In the genomic region with DNA sequence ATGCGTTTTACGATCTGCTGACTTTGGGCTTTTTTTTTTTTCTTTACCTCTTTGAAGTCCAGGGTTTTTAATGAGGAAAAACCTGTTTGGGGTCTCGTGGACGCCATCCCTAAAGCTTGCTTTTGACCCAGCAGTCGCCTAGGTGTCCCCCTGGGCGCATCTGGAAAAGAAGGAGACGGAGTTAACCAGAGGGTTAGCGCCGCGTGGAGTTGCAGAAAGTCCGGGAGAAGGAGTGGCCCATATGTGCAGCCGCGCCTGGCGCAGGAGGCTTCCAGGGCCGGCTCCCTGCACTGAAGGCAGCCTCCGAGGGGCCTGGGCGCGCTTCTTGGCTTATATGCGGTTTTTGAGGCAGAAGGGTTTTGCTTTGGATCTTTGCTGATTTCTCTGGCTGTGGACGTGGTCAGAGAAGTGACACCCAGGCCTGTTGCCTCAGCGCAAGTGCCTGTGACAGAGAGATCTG, we compare ENCODE assay signal across 1 cellular context.
TF ChIP-seq lines count a peak whose summit lies in the region.

No MANE protein-coding gene starts in this region.

TF ChIP-seq in HepG2, 621 proteins besides CTCF, POLR2A, EP300 and RAD21 (continued from another document and continues in another):
- TF ChIP-seq, protein P1, sequence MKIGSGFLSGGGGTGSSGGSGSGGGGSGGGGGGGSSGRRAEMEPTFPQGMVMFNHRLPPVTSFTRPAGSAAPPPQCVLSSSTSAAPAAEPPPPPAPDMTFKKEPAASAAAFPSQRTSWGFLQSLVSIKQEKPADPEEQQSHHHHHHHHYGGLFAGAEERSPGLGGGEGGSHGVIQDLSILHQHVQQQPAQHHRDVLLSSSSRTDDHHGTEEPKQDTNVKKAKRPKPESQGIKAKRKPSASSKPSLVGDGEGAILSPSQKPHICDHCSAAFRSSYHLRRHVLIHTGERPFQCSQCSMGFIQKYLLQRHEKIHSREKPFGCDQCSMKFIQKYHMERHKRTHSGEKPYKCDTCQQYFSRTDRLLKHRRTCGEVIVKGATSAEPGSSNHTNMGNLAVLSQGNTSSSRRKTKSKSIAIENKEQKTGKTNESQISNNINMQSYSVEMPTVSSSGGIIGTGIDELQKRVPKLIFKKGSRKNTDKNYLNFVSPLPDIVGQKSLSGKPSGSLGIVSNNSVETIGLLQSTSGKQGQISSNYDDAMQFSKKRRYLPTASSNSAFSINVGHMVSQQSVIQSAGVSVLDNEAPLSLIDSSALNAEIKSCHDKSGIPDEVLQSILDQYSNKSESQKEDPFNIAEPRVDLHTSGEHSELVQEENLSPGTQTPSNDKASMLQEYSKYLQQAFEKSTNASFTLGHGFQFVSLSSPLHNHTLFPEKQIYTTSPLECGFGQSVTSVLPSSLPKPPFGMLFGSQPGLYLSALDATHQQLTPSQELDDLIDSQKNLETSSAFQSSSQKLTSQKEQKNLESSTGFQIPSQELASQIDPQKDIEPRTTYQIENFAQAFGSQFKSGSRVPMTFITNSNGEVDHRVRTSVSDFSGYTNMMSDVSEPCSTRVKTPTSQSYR (CRISPR knock-in tag; IDR thresholded peaks at IDR 0.05; ENCODE audit: borderline replicate concordance): no peak
- TF ChIP-seq ZNF83 (CRISPR knock-in tag; IDR thresholded peaks at IDR 0.05; ENCODE audit: borderline replicate concordance): no peak
- TF ChIP-seq HCFC1 (IDR thresholded peaks at IDR 0.05; ENCODE audit: low read depth, low read length): no peak
- no peak; the same call in 1 of the 2 replicates for TF ChIP-seq ZFY (CRISPR knock-in tag; IDR thresholded peaks at IDR 0.05)
- no peak for TF ChIP-seq PAX8 (CRISPR knock-in tag; IDR thresholded peaks at IDR 0.05; ENCODE audit: borderline replicate concordance)
- TF ChIP-seq SIX4 (CRISPR knock-in tag; IDR thresholded peaks at IDR 0.05): no peak
- TF ChIP-seq KDM2A (CRISPR knock-in tag; IDR thresholded peaks at IDR 0.05; ENCODE audit: borderline replicate concordance, low read depth): 0 out of 2 replicates have a peak, but pooled peaks have one; percentile 8
- TF ChIP-seq ZSCAN20 (CRISPR knock-in tag; IDR thresholded peaks at IDR 0.05; ENCODE audit: borderline replicate concordance): 0 out of 2 replicates have a peak, but pooled peaks have one; percentile 2
- 0 out of 2 replicates have a peak, but pooled peaks have one; percentile 21 for TF ChIP-seq EEA1 (CRISPR knock-in tag; IDR thresholded peaks at IDR 0.05; ENCODE audit: borderline replicate concordance)
- no peak for TF ChIP-seq ZNF326 (CRISPR knock-in tag; IDR thresholded peaks at IDR 0.05; ENCODE audit: borderline replicate concordance)
- TF ChIP-seq MEF2D (CRISPR knock-in tag; IDR thresholded peaks at IDR 0.05): no peak
- TF ChIP-seq ZNF567 (CRISPR knock-in tag; IDR thresholded peaks at IDR 0.05; ENCODE audit: borderline replicate concordance): no peak
- TF ChIP-seq SRSF1 (optimal IDR thresholded peaks at IDR 0.05; ENCODE audit: low read depth, low read length): no peak
- TF ChIP-seq, protein P2, sequence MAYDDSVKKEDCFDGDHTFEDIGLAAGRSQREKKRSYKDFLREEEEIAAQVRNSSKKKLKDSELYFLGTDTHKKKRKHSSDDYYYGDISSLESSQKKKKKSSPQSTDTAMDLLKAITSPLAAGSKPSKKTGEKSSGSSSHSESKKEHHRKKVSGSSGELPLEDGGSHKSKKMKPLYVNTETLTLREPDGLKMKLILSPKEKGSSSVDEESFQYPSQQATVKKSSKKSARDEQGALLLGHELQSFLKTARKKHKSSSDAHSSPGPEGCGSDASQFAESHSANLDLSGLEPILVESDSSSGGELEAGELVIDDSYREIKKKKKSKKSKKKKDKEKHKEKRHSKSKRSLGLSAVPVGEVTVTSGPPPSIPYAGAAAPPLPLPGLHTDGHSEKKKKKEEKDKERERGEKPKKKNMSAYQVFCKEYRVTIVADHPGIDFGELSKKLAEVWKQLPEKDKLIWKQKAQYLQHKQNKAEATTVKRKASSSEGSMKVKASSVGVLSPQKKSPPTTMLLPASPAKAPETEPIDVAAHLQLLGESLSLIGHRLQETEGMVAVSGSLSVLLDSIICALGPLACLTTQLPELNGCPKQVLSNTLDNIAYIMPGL (CRISPR knock-in tag; IDR thresholded peaks at IDR 0.05; ENCODE audit: borderline replicate concordance in 1 of 2, low read depth in 1 of 2): peak; percentile 23 to 45; a peak in 3 of 4 replicates
- no peak for TF ChIP-seq SUZ12 (IDR thresholded peaks at IDR 0.05; ENCODE audit: low read depth, low read length)
- no peak for TF ChIP-seq ZNF10 (CRISPR knock-in tag; IDR thresholded peaks at IDR 0.05; ENCODE audit: borderline replicate concordance, low read depth)
- TF ChIP-seq BRCA1 (CRISPR knock-in tag; IDR thresholded peaks at IDR 0.05): no peak
- no peak for TF ChIP-seq ZNF24 (IDR thresholded peaks at IDR 0.05)
- TF ChIP-seq ZNF263 (CRISPR knock-in tag; IDR thresholded peaks at IDR 0.05): no peak
- peak; percentile 59; the same call in 1 of the 2 replicates for TF ChIP-seq ZNF543 (CRISPR knock-in tag; IDR thresholded peaks at IDR 0.05)
- 0 out of 2 replicates have a peak, but pooled peaks have one; percentile 29 for TF ChIP-seq RORA (CRISPR knock-in tag; IDR thresholded peaks at IDR 0.05)
- TF ChIP-seq, protein P3, sequence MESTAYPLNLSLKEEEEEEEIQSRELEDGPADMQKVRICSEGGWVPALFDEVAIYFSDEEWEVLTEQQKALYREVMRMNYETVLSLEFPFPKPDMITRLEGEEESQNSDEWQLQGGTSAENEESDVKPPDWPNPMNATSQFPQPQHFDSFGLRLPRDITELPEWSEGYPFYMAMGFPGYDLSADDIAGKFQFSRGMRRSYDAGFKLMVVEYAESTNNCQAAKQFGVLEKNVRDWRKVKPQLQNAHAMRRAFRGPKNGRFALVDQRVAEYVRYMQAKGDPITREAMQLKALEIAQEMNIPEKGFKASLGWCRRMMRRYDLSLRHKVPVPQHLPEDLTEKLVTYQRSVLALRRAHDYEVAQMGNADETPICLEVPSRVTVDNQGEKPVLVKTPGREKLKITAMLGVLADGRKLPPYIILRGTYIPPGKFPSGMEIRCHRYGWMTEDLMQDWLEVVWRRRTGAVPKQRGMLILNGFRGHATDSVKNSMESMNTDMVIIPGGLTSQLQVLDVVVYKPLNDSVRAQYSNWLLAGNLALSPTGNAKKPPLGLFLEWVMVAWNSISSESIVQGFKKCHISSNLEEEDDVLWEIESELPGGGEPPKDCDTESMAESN (CRISPR knock-in tag; conservative IDR thresholded peaks at IDR 0.05): no peak
- TF ChIP-seq ZNF230 (CRISPR knock-in tag; IDR thresholded peaks at IDR 0.05): no peak
- TF ChIP-seq, protein P4, sequence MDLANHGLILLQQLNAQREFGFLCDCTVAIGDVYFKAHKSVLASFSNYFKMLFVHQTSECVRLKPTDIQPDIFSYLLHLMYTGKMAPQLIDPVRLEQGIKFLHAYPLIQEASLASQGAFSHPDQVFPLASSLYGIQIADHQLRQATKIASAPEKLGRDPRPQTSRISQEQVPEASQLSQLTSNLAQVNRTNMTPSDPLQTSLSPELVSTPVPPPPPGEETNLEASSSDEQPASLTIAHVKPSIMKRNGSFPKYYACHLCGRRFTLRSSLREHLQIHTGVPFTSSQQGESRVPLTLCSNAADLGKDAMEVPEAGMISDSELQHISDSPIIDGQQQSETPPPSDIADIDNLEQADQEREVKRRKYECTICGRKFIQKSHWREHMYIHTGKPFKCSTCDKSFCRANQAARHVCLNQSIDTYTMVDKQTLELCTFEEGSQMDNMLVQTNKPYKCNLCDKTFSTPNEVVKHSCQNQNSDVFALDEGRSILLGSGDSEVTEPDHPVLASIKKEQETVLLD (CRISPR knock-in tag; IDR thresholded peaks at IDR 0.05; ENCODE audit: low read depth): no peak; the same call in 1 of the 2 replicates
- TF ChIP-seq GLI4 (CRISPR knock-in tag; IDR thresholded peaks at IDR 0.05; ENCODE audit: borderline replicate concordance): no peak
- no peak for TF ChIP-seq ETV5 (CRISPR knock-in tag; IDR thresholded peaks at IDR 0.05; ENCODE audit: borderline replicate concordance)
- no peak for TF ChIP-seq ISL2 (CRISPR knock-in tag; IDR thresholded peaks at IDR 0.05)
- TF ChIP-seq HNRNPL (IDR thresholded peaks at IDR 0.05; ENCODE audit: low read depth, low read length): no peak
- TF ChIP-seq SPEN (CRISPR knock-in tag; IDR thresholded peaks at IDR 0.05; ENCODE audit: low read depth): 0 out of 2 replicates have a peak, but pooled peaks have one; percentile 2
- TF ChIP-seq ZFP37 (CRISPR knock-in tag; IDR thresholded peaks at IDR 0.05; ENCODE audit: borderline replicate concordance): no peak
- TF ChIP-seq NPAS2 (CRISPR knock-in tag; IDR thresholded peaks at IDR 0.05; ENCODE audit: borderline replicate concordance): no peak
- no peak; the same call in none of the 2 replicates for TF ChIP-seq TOPORS (CRISPR knock-in tag; IDR thresholded peaks at IDR 0.05)
- no peak for TF ChIP-seq REL (CRISPR knock-in tag; conservative IDR thresholded peaks at IDR 0.05)
- no peak for TF ChIP-seq EZH2 (conservative IDR thresholded peaks at IDR 0.05; ENCODE audit: low read depth, low read length)
- 0 out of 2 replicates have a peak, but pooled peaks have one; percentile 25 for TF ChIP-seq ZNF251 (CRISPR knock-in tag; IDR thresholded peaks at IDR 0.05)
- TF ChIP-seq, protein P5, sequence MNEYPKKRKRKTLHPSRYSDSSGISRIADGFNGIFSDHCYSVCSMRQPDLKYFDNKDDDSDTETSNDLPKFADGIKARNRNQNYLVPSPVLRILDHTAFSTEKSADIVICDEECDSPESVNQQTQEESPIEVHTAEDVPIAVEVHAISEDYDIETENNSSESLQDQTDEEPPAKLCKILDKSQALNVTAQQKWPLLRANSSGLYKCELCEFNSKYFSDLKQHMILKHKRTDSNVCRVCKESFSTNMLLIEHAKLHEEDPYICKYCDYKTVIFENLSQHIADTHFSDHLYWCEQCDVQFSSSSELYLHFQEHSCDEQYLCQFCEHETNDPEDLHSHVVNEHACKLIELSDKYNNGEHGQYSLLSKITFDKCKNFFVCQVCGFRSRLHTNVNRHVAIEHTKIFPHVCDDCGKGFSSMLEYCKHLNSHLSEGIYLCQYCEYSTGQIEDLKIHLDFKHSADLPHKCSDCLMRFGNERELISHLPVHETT (CRISPR knock-in tag; conservative IDR thresholded peaks at IDR 0.05): no peak
- no peak for TF ChIP-seq RFXAP (CRISPR knock-in tag; IDR thresholded peaks at IDR 0.05; ENCODE audit: borderline replicate concordance)
- TF ChIP-seq KLF9 (CRISPR knock-in tag; IDR thresholded peaks at IDR 0.05; ENCODE audit: low read depth): no peak
- no peak for TF ChIP-seq JUN (CRISPR knock-in tag; IDR thresholded peaks at IDR 0.05)
- TF ChIP-seq ATF7-NPFF (CRISPR knock-in tag; IDR thresholded peaks at IDR 0.05; ENCODE audit: low read depth): no peak
- TF ChIP-seq ZKSCAN5 (CRISPR knock-in tag; IDR thresholded peaks at IDR 0.05): no peak
- TF ChIP-seq GATA4 (IDR thresholded peaks at IDR 0.05; ENCODE audit: borderline replicate concordance, low read depth): no peak
- no peak for TF ChIP-seq MED1 (CRISPR knock-in tag; IDR thresholded peaks at IDR 0.05)
- TF ChIP-seq ELF3 (CRISPR knock-in tag; IDR thresholded peaks at IDR 0.05): no peak
- TF ChIP-seq SOX6 (IDR thresholded peaks at IDR 0.05): no peak
- no peak for TF ChIP-seq SOX6 (CRISPR knock-in tag; IDR thresholded peaks at IDR 0.05)
- TF ChIP-seq POLR2AphosphoS2 (IDR thresholded peaks at IDR 0.05; ENCODE audit: low read depth, low read length): no peak
- peak; percentile 17; the same call in 1 of the 2 replicates for TF ChIP-seq ZNF775 (CRISPR knock-in tag; IDR thresholded peaks at IDR 0.05; ENCODE audit: borderline replicate concordance)
- no peak for TF ChIP-seq NFE2 (CRISPR knock-in tag; IDR thresholded peaks at IDR 0.05)
- no peak for TF ChIP-seq ZSCAN30 (CRISPR knock-in tag; IDR thresholded peaks at IDR 0.05)
- TF ChIP-seq, protein P6, sequence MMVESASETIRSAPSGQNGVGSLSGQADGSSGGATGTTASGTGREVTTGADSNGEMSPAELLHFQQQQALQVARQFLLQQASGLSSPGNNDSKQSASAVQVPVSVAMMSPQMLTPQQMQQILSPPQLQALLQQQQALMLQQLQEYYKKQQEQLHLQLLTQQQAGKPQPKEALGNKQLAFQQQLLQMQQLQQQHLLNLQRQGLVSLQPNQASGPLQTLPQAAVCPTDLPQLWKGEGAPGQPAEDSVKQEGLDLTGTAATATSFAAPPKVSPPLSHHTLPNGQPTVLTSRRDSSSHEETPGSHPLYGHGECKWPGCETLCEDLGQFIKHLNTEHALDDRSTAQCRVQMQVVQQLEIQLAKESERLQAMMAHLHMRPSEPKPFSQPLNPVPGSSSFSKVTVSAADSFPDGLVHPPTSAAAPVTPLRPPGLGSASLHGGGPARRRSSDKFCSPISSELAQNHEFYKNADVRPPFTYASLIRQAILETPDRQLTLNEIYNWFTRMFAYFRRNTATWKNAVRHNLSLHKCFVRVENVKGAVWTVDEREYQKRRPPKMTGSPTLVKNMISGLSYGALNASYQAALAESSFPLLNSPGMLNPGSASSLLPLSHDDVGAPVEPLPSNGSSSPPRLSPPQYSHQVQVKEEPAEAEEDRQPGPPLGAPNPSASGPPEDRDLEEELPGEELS (CRISPR knock-in tag; IDR thresholded peaks at IDR 0.05): no peak; the same call in 1 of the 2 replicates
- no peak for TF ChIP-seq KLF13 (CRISPR knock-in tag; IDR thresholded peaks at IDR 0.05)
- TF ChIP-seq, protein P7, sequence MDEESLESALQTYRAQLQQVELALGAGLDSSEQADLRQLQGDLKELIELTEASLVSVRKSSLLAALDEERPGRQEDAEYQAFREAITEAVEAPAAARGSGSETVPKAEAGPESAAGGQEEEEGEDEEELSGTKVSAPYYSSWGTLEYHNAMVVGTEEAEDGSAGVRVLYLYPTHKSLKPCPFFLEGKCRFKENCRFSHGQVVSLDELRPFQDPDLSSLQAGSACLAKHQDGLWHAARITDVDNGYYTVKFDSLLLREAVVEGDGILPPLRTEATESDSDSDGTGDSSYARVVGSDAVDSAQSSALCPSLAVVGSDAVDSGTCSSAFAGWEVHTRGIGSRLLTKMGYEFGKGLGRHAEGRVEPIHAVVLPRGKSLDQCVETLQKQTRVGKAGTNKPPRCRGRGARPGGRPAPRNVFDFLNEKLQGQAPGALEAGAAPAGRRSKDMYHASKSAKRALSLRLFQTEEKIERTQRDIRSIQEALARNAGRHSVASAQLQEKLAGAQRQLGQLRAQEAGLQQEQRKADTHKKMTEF (CRISPR knock-in tag; IDR thresholded peaks at IDR 0.05): no peak; the same call in 1 of the 2 replicates
- TF ChIP-seq ZNF607 (CRISPR knock-in tag; IDR thresholded peaks at IDR 0.05; ENCODE audit: borderline replicate concordance): no peak; the same call in 1 of the 2 replicates
